In genomic region chr5:178207917-178208280, GRCh38 we compare ENCODE assay signal across 12 cellular contexts. TPM values are rescaled to one million over a fixed set of nuclear protein-coding genes. Genes with fewer than 3 reads are reported as not detected.
DNase-seq lines count a peak whose midpoint lies in the region; ATAC-seq and TF ChIP-seq lines count a peak whose summit lies in the region.
"Had no signal": no experiment of that assay in that cellular context is flagged by ENCODE, and none has a peak within 500 bp of the region (broad histone marks: within the 10 kb centered on the region; RNA-seq: fewer than 3 reads in every experiment).

No MANE protein-coding gene starts in this region.

- peaks cover 40% of the 10 kb centered on the region for H3K4me1 Mint-ChIP-seq in activated CD8-positive, alpha-beta memory T cell treated with anti-CD3 and anti-CD28 coated beads, Interleukin-2, amount 10 ng/mL, durations not matched to agents 7 days and 5 days
- H3K4me1 Mint-ChIP-seq in glutamatergic neuron (ENCODE audit: low read depth, unreplicated experiment) (peaks cover 14% of the 10 kb centered on the region), Caco-2 (ENCODE audit: low read depth, unreplicated experiment) (peaks cover 18% of the 10 kb centered on the region)
- H3K4me1 Mint-ChIP-seq in stimulated activated naive B cell treated with anti-CD40 and anti-IgM and Interleukin-4, amounts not matched to agents 10 μg/mL and 1 μg/mL and 100 μg/mL, for 72 hours: peaks cover 36 to 59% of the 10 kb centered on the region in 2 donors

- peak overlapping the region; percentile 1 for H3K4me3 Mint-ChIP-seq in activated CD8-positive, alpha-beta memory T cell treated with anti-CD3 and anti-CD28 coated beads, Interleukin-2, amount 10 ng/mL, durations not matched to agents 7 days and 5 days
- H3K4me3 Mint-ChIP-seq in glutamatergic neuron (ENCODE audit: unreplicated experiment) (peak overlapping the region; percentile 3), Caco-2 (ENCODE audit: unreplicated experiment) (no peak overlapping the region)
- peak overlapping the region in 1 of 2 donors; percentile 57 for H3K4me3 Mint-ChIP-seq in stimulated activated naive B cell treated with anti-CD40 and anti-IgM and Interleukin-4, amounts not matched to agents 10 μg/mL and 1 μg/mL and 100 μg/mL, for 72 hours

- peaks cover 9% of the 10 kb centered on the region; the same call in 1 of the 2 replicates for H3K4me1 ChIP-seq in Caco-2

- H3K27ac Mint-ChIP-seq in activated CD8-positive, alpha-beta memory T cell treated with anti-CD3 and anti-CD28 coated beads, Interleukin-2, amount 10 ng/mL, durations not matched to agents 7 days and 5 days: peak overlapping the region; percentile 22
- H3K27ac Mint-ChIP-seq in glutamatergic neuron (ENCODE audit: unreplicated experiment) (no peak overlapping the region), Caco-2 (ENCODE audit: unreplicated experiment) (no peak overlapping the region)
- H3K27ac Mint-ChIP-seq in stimulated activated naive B cell treated with anti-CD40 and anti-IgM and Interleukin-4, amounts not matched to agents 10 μg/mL and 1 μg/mL and 100 μg/mL, for 72 hours: peak overlapping the region; percentile 88

- H3K27ac ChIP-seq in SK-N-MC: 0 out of 2 replicates have a peak overlapping the region, but pooled peaks have one; percentile 7

- no peak for DNase-seq in activated CD8-positive, alpha-beta memory T cell treated with anti-CD3 and anti-CD28 coated beads, Interleukin-2, amount 10 ng/mL, durations not matched to agents 7 days and 5 days
- no peak for DNase-seq in activated CD8-positive, alpha-beta memory T cell treated with anti-CD3 and anti-CD28 coated beads, Interleukin-2, amount 50 U/mL, for 48 hours
- DNase-seq in SK-N-MC (ENCODE audit: low read depth, low spot score) (no peak), glutamatergic neuron (no peak), Caco-2 (no peak), RPMI8226 (no peak), medulla oblongata (ENCODE audit: extremely low spot score) (no peak)
- DNase-seq in stimulated activated naive B cell treated with anti-CD40 and anti-IgM and Interleukin-4, amounts not matched to agents 10 μg/mL and 1 μg/mL and 100 μg/mL, for 72 hours: no peak
- DNase-seq: effector CD4-positive, alpha-beta T cell; NCI-H2107; SIG-M5 had no signal

- H3K9ac ChIP-seq in SK-N-MC (ENCODE audit: insufficient read length): no peak overlapping the region

- peaks cover 77% of the 10 kb centered on the region for H3K36me3 ChIP-seq in SK-N-MC (ENCODE audit: insufficient read depth, low read length)
- peaks cover 18% of the 10 kb centered on the region for H3K36me3 ChIP-seq in Caco-2 (ENCODE audit: control insufficient read depth, insufficient read depth, low read length)

- no peak for TF ChIP-seq CTCF in glutamatergic neuron (IDR thresholded peaks at IDR 0.05; ENCODE audit: partially characterized antibody, unreplicated experiment)
- no peak for TF ChIP-seq CTCF in Caco-2 (IDR thresholded peaks at IDR 0.05; ENCODE audit: insufficient read depth in 1 of 2, low read depth in 1 of 2, low read length in 1 of 2, severe bottlenecking in 1 of 2, unreplicated experiment in 1 of 2)

- POLR2A ChIA-PET in Caco-2 (lab: Charles Lee): no interaction called here

- H3K9me3 ChIP-seq in SK-N-MC (ENCODE audit: low read depth, low read length): no peaks in the 10 kb centered on the region
- no peaks in the 10 kb centered on the region for H3K9me3 ChIP-seq in Caco-2

- H3K27me3 ChIP-seq in Caco-2 (replicated peaks; ENCODE audit: control insufficient read depth, insufficient read depth, low read length): no peaks in the 10 kb centered on the region

- ATAC-seq in activated CD8-positive, alpha-beta memory T cell treated with anti-CD3 and anti-CD28 coated beads, Interleukin-2, amount 10 ng/mL, durations not matched to agents 7 days and 5 days: no peak
- no peak for ATAC-seq in stimulated activated naive B cell treated with anti-CD40 and anti-IgM and Interleukin-4, amounts not matched to agents 10 μg/mL and 1 μg/mL and 100 μg/mL, for 72 hours (replicated peaks)

- H3K27me3 Mint-ChIP-seq in activated CD8-positive, alpha-beta memory T cell treated with anti-CD3 and anti-CD28 coated beads, Interleukin-2, amount 10 ng/mL, durations not matched to agents 7 days and 5 days: peaks cover 2% of the 10 kb centered on the region
- H3K27me3 Mint-ChIP-seq in glutamatergic neuron (ENCODE audit: unreplicated experiment) (peaks cover 12% of the 10 kb centered on the region), Caco-2 (ENCODE audit: insufficient read depth, unreplicated experiment) (peaks cover 2% of the 10 kb centered on the region)
- peaks cover 4 to 5% of the 10 kb centered on the region in 2 donors for H3K27me3 Mint-ChIP-seq in stimulated activated naive B cell treated with anti-CD40 and anti-IgM and Interleukin-4, amounts not matched to agents 10 μg/mL and 1 μg/mL and 100 μg/mL, for 72 hours

- no peak overlapping the region for H3K4me3 ChIP-seq in SK-N-MC
- H3K4me3 ChIP-seq in Caco-2 (ENCODE audit: low read depth, low read length): no peak overlapping the region

- CTCF ChIA-PET in activated CD8-positive, alpha-beta memory T cell treated with anti-CD3 and anti-CD28 coated beads, Interleukin-2, amount 10 ng/mL, durations not matched to agents 7 days and 5 days (lab: Charles Lee): interaction anchor here (1.2 kb wide), 1 partner anchor 27 kb away, joined by 3 read pairs; no protein-coding TSS in a partner anchor
- CTCF ChIA-PET in Caco-2 (lab: Charles Lee): interaction anchor here (0.5 kb wide), 1 partner anchor 27 kb away, joined by 5 read pairs; no protein-coding TSS in a partner anchor

- BruUV-seq in Caco-2 (replicated peaks; lab: Mats Ljungman, UMichigan): no TSS peak

- peaks cover 68% of the 10 kb centered on the region for H3K36me3 Mint-ChIP-seq in activated CD8-positive, alpha-beta memory T cell treated with anti-CD3 and anti-CD28 coated beads, Interleukin-2, amount 10 ng/mL, durations not matched to agents 7 days and 5 days
- no peaks in the 10 kb centered on the region for H3K36me3 Mint-ChIP-seq in glutamatergic neuron (ENCODE audit: unreplicated experiment)
- H3K36me3 Mint-ChIP-seq in stimulated activated naive B cell treated with anti-CD40 and anti-IgM and Interleukin-4, amounts not matched to agents 10 μg/mL and 1 μg/mL and 100 μg/mL, for 72 hours: peaks cover 44 to 69% of the 10 kb centered on the region in 2 donors
- H3K36me3 Mint-ChIP-seq in Caco-2 (ENCODE audit: insufficient read depth, unreplicated experiment): peaks cover 88% of the 10 kb centered on the region

- intact Hi-C loops in Caco-2 (cut with micrococcal nuclease; ENCODE audit: unreplicated experiment): no loop called here

- H3K9me3 Mint-ChIP-seq in activated CD8-positive, alpha-beta memory T cell treated with anti-CD3 and anti-CD28 coated beads, Interleukin-2, amount 10 ng/mL, durations not matched to agents 7 days and 5 days (ENCODE audit: low read depth): no peaks in the 10 kb centered on the region
- H3K9me3 Mint-ChIP-seq in glutamatergic neuron (ENCODE audit: unreplicated experiment) (peaks cover 18% of the 10 kb centered on the region), Caco-2 (ENCODE audit: unreplicated experiment) (no peaks in the 10 kb centered on the region)
- peaks cover 0 to 3% of the 10 kb centered on the region in 2 donors for H3K9me3 Mint-ChIP-seq in stimulated activated naive B cell treated with anti-CD40 and anti-IgM and Interleukin-4, amounts not matched to agents 10 μg/mL and 1 μg/mL and 100 μg/mL, for 72 hours

RNA-seq across cellular contexts. Expression of gene HNRNPAB, which starts 3.6 kb away (rescaled TPM):
- 100 to 1,000 TPM; 268 to 391 TPM for total RNA-seq in activated CD8-positive, alpha-beta memory T cell treated with anti-CD3 and anti-CD28 coated beads, Interleukin-2, amount 10 ng/mL, durations not matched to agents 7 days and 5 days
- total RNA-seq in glutamatergic neuron (ENCODE audit: unreplicated experiment): 281 TPM
- 286 and 295 TPM in 2 replicates for total RNA-seq in Caco-2 (2022)

RNA-seq across cellular contexts. Expression of gene GMCL2, which starts 20.7 kb away (rescaled TPM):
- total RNA-seq in activated CD8-positive, alpha-beta memory T cell treated with anti-CD3 and anti-CD28 coated beads, Interleukin-2, amount 10 ng/mL, durations not matched to agents 7 days and 5 days: not detected
- total RNA-seq in glutamatergic neuron (ENCODE audit: unreplicated experiment) (not detected), Caco-2 (2022) (not detected in 2 replicates)
- total RNA-seq: renal cortical epithelial cell had no signal

RNA-seq across cellular contexts. Expression of gene PHYKPL, which starts 24.7 kb away (rescaled TPM):
- total RNA-seq in activated CD8-positive, alpha-beta memory T cell treated with anti-CD3 and anti-CD28 coated beads, Interleukin-2, amount 10 ng/mL, durations not matched to agents 7 days and 5 days: 100 to 1,000 TPM; 117 to 120 TPM
- total RNA-seq in glutamatergic neuron (ENCODE audit: unreplicated experiment) (89.7 TPM), Caco-2 (2022) (78.2 and 82.1 TPM in 2 replicates)

RNA-seq across cellular contexts. Expression of gene NHP2, which starts 54.2 kb away (rescaled TPM):
- 100 to 1,000 TPM; 144 to 168 TPM for total RNA-seq in activated CD8-positive, alpha-beta memory T cell treated with anti-CD3 and anti-CD28 coated beads, Interleukin-2, amount 10 ng/mL, durations not matched to agents 7 days and 5 days
- 128 TPM for total RNA-seq in glutamatergic neuron (ENCODE audit: unreplicated experiment)
- 127 and 142 TPM in 2 replicates for total RNA-seq in Caco-2 (2022)

Comparison
In these comparisons a context has a peak if more than half of its experiments do, and no peak if none do; other contexts are left out.
1. H3K27ac Mint-ChIP-seq: peak in activated CD8-positive, alpha-beta memory T cell treated with anti-CD3 and anti-CD28 coated beads, Interleukin-2, amount 10 ng/mL, durations not matched to agents 7 days and 5 days (single experiment) and stimulated activated naive B cell treated with anti-CD40 and anti-IgM and Interleukin-4, amounts not matched to agents 10 μg/mL and 1 μg/mL and 100 μg/mL, for 72 hours (single experiment); none in glutamatergic neuron (single experiment) and Caco-2 (single experiment).